In genomic region chr4:2792396-2792710, GRCh38 we compare ENCODE assay signal across 10 cellular contexts. TPM values are rescaled to one million over a fixed set of nuclear protein-coding genes. Genes with fewer than 3 reads are reported as not detected.
DNase-seq lines count a peak whose midpoint lies in the region; ATAC-seq, FAIRE-seq and TF ChIP-seq lines count a peak whose summit lies in the region.
"Had no signal": no experiment of that assay in that cellular context is flagged by ENCODE, and none has a peak within 500 bp of the region (broad histone marks: within the 10 kb centered on the region; RNA-seq: fewer than 3 reads in every experiment).

No MANE protein-coding gene starts in this region.

- H3K4me1 Mint-ChIP-seq in MCF 10A (ENCODE audit: insufficient read depth, unreplicated experiment) (peaks cover 31% of the 10 kb centered on the region), mesothelial cell of epicardium (peaks cover 19% of the 10 kb centered on the region)
- peaks cover 6% of the 10 kb centered on the region for H3K4me1 Mint-ChIP-seq in activated T-helper 17 cell treated with anti-CD3 and anti-CD28 coated beads, Interleukin-2, amount 50 U/mL, for 72 hours

- H3K36me3 Mint-ChIP-seq in MCF 10A (ENCODE audit: insufficient read depth, unreplicated experiment) (no peaks in the 10 kb centered on the region), mesothelial cell of epicardium (no peaks in the 10 kb centered on the region)
- peaks cover 23% of the 10 kb centered on the region for H3K36me3 Mint-ChIP-seq in activated T-helper 17 cell treated with anti-CD3 and anti-CD28 coated beads, Interleukin-2, amount 50 U/mL, for 72 hours (ENCODE audit: low read depth)

- H3K27me3 ChIP-seq in mammary epithelial cell (ENCODE audit: insufficient read depth, low read length) = no peaks in the 10 kb centered on the region
- H3K27me3 ChIP-seq in upper lobe of right lung = no peaks in the 10 kb centered on the region

- H3K79me2 ChIP-seq in mammary epithelial cell (ENCODE audit: insufficient read depth, low read length) = no peaks in the 10 kb centered on the region

- no peak for TF ChIP-seq POLR2A in H54 (IDR thresholded peaks at IDR 0.05; ENCODE audit: low read depth, low read length)

- H3K9me3 ChIP-seq in mammary epithelial cell (replicated peaks; ENCODE audit: insufficient read depth, low read length) (no peaks in the 10 kb centered on the region), upper lobe of right lung (no peaks in the 10 kb centered on the region)

- in situ Hi-C loops in mammary epithelial cell (cut with MboI; ENCODE audit: low sequenced_read_pairs in 2 of 2) = no loop called here

- H3K9me3 Mint-ChIP-seq in MCF 10A (ENCODE audit: unreplicated experiment) (no peaks in the 10 kb centered on the region), mesothelial cell of epicardium (no peaks in the 10 kb centered on the region)
- no peaks in the 10 kb centered on the region for H3K9me3 Mint-ChIP-seq in activated T-helper 17 cell treated with anti-CD3 and anti-CD28 coated beads, Interleukin-2, amount 50 U/mL, for 72 hours

- no peak for FAIRE-seq in H54 (lab: Jason Lieb, UNC)
- FAIRE-seq: colon had no signal

- no peak overlapping the region for H3K9ac ChIP-seq in mammary epithelial cell (ENCODE audit: insufficient read depth, low read length)

- CTCF ChIA-PET in MCF 10A (lab: Yijun Ruan, JAX) = interaction anchor here (1.5 kb wide), 1 partner anchor 28 kb away, joined by 3 read pairs; no protein-coding TSS in a partner anchor
- CTCF ChIA-PET in mammary epithelial cell (lab: Charles Lee; ENCODE audit: low non-redundant PET) = no interaction called here

- H3K27ac ChIP-seq in mammary epithelial cell (ENCODE audit: insufficient read depth, low read depth, low read length) (no peak overlapping the region), upper lobe of right lung (peak overlapping the region; percentile 13)
- H3K27ac ChIP-seq: foreskin keratinocyte had no signal

- H3K36me3 ChIP-seq in mammary epithelial cell (ENCODE audit: insufficient read depth, low read length) = no peaks in the 10 kb centered on the region
- no peaks in the 10 kb centered on the region for H3K36me3 ChIP-seq in upper lobe of right lung

- POLR2A ChIA-PET in MCF 10A (lab: Yijun Ruan, JAX) = interaction anchor here (0.6 to 1.1 kb wide), 2 partner anchors 8 to 25 kb away, joined by 3 to 4 read pairs; no protein-coding TSS in a partner anchor

- H4K20me1 ChIP-seq in mammary epithelial cell (ENCODE audit: insufficient read depth, low read length) = no peaks in the 10 kb centered on the region

- H3K4me3 ChIP-seq in mammary epithelial cell (replicated peaks in 1 of 3; ENCODE audit: insufficient read depth in 1 of 3, low read depth in 2 of 3, low read length in 3 of 3) (no peak overlapping the region), upper lobe of right lung (no peak overlapping the region)

- 100% methylated on average over 4 of the region's 8 CpGs for WGBS in mammary epithelial cell (ENCODE audit: low coverage, missing lambda C conversion rate)

- no TSS peak for BruUV-seq in MCF 10A (replicated peaks; lab: Mats Ljungman, UMichigan)
- no TSS peak for BruUV-seq in mammary epithelial cell (replicated peaks; lab: Mats Ljungman, UMichigan)

- no peak overlapping the region for H2AFZ ChIP-seq in mammary epithelial cell (ENCODE audit: low read depth, low read length)

- no peak overlapping the region for H3K4me2 ChIP-seq in mammary epithelial cell (ENCODE audit: insufficient read depth, low read depth, low read length)

- peaks cover 21% of the 10 kb centered on the region for H3K4me1 ChIP-seq in mammary epithelial cell (ENCODE audit: insufficient read depth, low read length)
- peaks cover 59% of the 10 kb centered on the region for H3K4me1 ChIP-seq in upper lobe of right lung

- no peak for ATAC-seq in activated T-helper 17 cell treated with anti-CD3 and anti-CD28 coated beads, Interleukin-2, amount 50 U/mL, for 72 hours (replicated peaks)
- ATAC-seq in upper lobe of right lung (no peak), HG02981 (IDR thresholded peaks at IDR 0.05; ENCODE audit: unreplicated experiment) (no peak)

- DNase-seq in MCF 10A (ENCODE audit: unreplicated experiment) (no peak), mammary epithelial cell (no peak), mesothelial cell of epicardium (ENCODE audit: low spot score in 2 of 2, unreplicated experiment in 2 of 2) (no peak), upper lobe of right lung (no peak), COLO668 (lab: John Stamatoyannopoulos, UW; ENCODE audit: unreplicated experiment) (no peak), H54 (ENCODE audit: insufficient read length, low spot score) (no peak)
- DNase-seq: foreskin keratinocyte had no signal

- peak overlapping the region; percentile 29 for H3K4me3 Mint-ChIP-seq in MCF 10A (ENCODE audit: unreplicated experiment)
- H3K4me3 Mint-ChIP-seq in activated T-helper 17 cell treated with anti-CD3 and anti-CD28 coated beads, Interleukin-2, amount 50 U/mL, for 72 hours = peak overlapping the region; percentile 22
- H3K4me3 Mint-ChIP-seq in mesothelial cell of epicardium = peak overlapping the region; percentile 30

- H3K27ac Mint-ChIP-seq in MCF 10A (ENCODE audit: low read depth, unreplicated experiment) = no peak overlapping the region
- no peak overlapping the region for H3K27ac Mint-ChIP-seq in activated T-helper 17 cell treated with anti-CD3 and anti-CD28 coated beads, Interleukin-2, amount 50 U/mL, for 72 hours
- no peak overlapping the region for H3K27ac Mint-ChIP-seq in mesothelial cell of epicardium

- dilution Hi-C loops in mammary epithelial cell (cut with HindIII; ENCODE audit: low sequenced_read_pairs) = no loop called here

- no peaks in the 10 kb centered on the region for H3K27me3 Mint-ChIP-seq in MCF 10A (ENCODE audit: insufficient read depth, unreplicated experiment)
- no peaks in the 10 kb centered on the region for H3K27me3 Mint-ChIP-seq in activated T-helper 17 cell treated with anti-CD3 and anti-CD28 coated beads, Interleukin-2, amount 50 U/mL, for 72 hours
- peaks cover 6% of the 10 kb centered on the region for H3K27me3 Mint-ChIP-seq in mesothelial cell of epicardium (ENCODE audit: low read depth)

- intact Hi-C loops in MCF 10A (cut with micrococcal nuclease) (no loop called here), mammary epithelial cell (cut with micrococcal nuclease) (no loop called here), upper lobe of right lung (cut with DNase I) (no loop called here)

- TF ChIP-seq CTCF in MCF 10A (IDR thresholded peaks at IDR 0.05; ENCODE audit: unreplicated experiment) (no peak), mammary epithelial cell (conservative IDR thresholded peaks at IDR 0.05 in 1 of 2, IDR thresholded peaks at IDR 0.05 in 1 of 2; ENCODE audit: extremely low read depth in 1 of 2, insufficient read depth in 1 of 2, low read depth in 1 of 2, low read length in 2 of 2) (no peak), mesothelial cell of epicardium (IDR thresholded peaks at IDR 0.05; ENCODE audit: unreplicated experiment) (no peak), upper lobe of right lung (IDR thresholded peaks at IDR 0.05) (no peak)

RNA-seq across cellular contexts. Expression of gene SH3BP2, which starts 0.5 kb away (rescaled TPM):
- 48.4 and 57.9 TPM in 2 replicates for total RNA-seq in MCF 10A (2022)
- 10 to 100 TPM; 14.4 to 26.7 TPM for total RNA-seq in mammary epithelial cell
- 8.4 TPM for polyA plus RNA-seq in mammary epithelial cell
- polyA minus RNA-seq in mammary epithelial cell = 12.4 TPM
- total RNA-seq in activated T-helper 17 cell treated with anti-CD3 and anti-CD28 coated beads, Interleukin-2, amount 50 U/mL, for 72 hours = 100 to 1,000 TPM in 1 of 2 donors, 10 to 100 TPM in 1; 83.5 to 122 TPM
- total RNA-seq in mesothelial cell of epicardium = 72.9 to 79.0 TPM (median 76.7 TPM) in 3 replicates
- total RNA-seq in upper lobe of right lung = 99.0 TPM

RNA-seq across cellular contexts. Expression of gene TNIP2, which starts 36.2 kb away (rescaled TPM):
- 40.5 and 46.1 TPM in 2 replicates for total RNA-seq in MCF 10A (2022)
- 10 to 100 TPM; 21.8 to 32.5 TPM for total RNA-seq in mammary epithelial cell
- polyA plus RNA-seq in mammary epithelial cell = 22.9 TPM
- polyA minus RNA-seq in mammary epithelial cell = 10.9 TPM
- total RNA-seq in activated T-helper 17 cell treated with anti-CD3 and anti-CD28 coated beads, Interleukin-2, amount 50 U/mL, for 72 hours = 100 to 1,000 TPM in 1 of 2 donors, 10 to 100 TPM in 1; 80.1 to 110 TPM
- 23.8 to 25.9 TPM (median 25.0 TPM) in 3 replicates for total RNA-seq in mesothelial cell of epicardium
- 43.4 TPM for total RNA-seq in upper lobe of right lung

RNA-seq across cellular contexts. Expression of gene ADD1, which starts 51.3 kb away (rescaled TPM):
- 131 and 161 TPM in 2 replicates for total RNA-seq in MCF 10A (2022)
- total RNA-seq in mammary epithelial cell = 100 to 1,000 TPM; 112 to 167 TPM
- polyA plus RNA-seq in mammary epithelial cell = 94.4 TPM
- polyA minus RNA-seq in mammary epithelial cell = 232 TPM
- total RNA-seq in activated T-helper 17 cell treated with anti-CD3 and anti-CD28 coated beads, Interleukin-2, amount 50 U/mL, for 72 hours = 100 to 1,000 TPM; 220 to 254 TPM
- total RNA-seq in mesothelial cell of epicardium = 277 to 297 TPM (median 287 TPM) in 3 replicates
- 286 TPM for total RNA-seq in upper lobe of right lung
